In genomic region chr4:40749717-40750460, GRCh38 we compare ENCODE assay signal across 8 cellular contexts. TPM values are rescaled to one million over a fixed set of nuclear protein-coding genes. Genes with fewer than 3 reads are reported as not detected.
DNase-seq lines count a peak whose midpoint lies in the region; ATAC-seq, FAIRE-seq and TF ChIP-seq lines count a peak whose summit lies in the region.

TSS of gene NSUN7 (plus strand) at chr4:40749955. CDS start at chr4:40750694, 739 bp downstream.

- ATAC-seq in HG02938 (IDR thresholded peaks at IDR 0.05; ENCODE audit: unreplicated experiment) = no peak
- no peak for ATAC-seq in HG02763 (IDR thresholded peaks at IDR 0.05; ENCODE audit: unreplicated experiment)

- peaks cover 4% of the 10 kb centered on the region for H3K4me1 ChIP-seq in osteoblast (ENCODE audit: insufficient read depth, low read length)

- H3K4me2 ChIP-seq in osteoblast (ENCODE audit: insufficient read depth, low read length) = peak within 1 kb of the TSS; percentile 86

- peaks cover 4% of the 10 kb centered on the region for H3K9me3 Mint-ChIP-seq in glutamatergic neuron (ENCODE audit: unreplicated experiment)

- H3K9me3 ChIP-seq in osteoblast (ENCODE audit: low read depth, low read length) = no peaks in the 10 kb centered on the region

- DNase-seq in AG10803 (ENCODE audit: low read depth) = peak; percentile 5
- peak; percentile 22 for DNase-seq in GM19239 (ENCODE audit: insufficient read length, low spot score)
- DNase-seq in NCI-H146 treated with DMSO at 0.1 percent for 48 hours (lab: John Stamatoyannopoulos, UW; ENCODE audit: unreplicated experiment) = peak; percentile 83
- DNase-seq in activated T-cell treated with anti-CD3 and anti-CD28 coated beads, Interleukin-2, amount 50 U/mL, for 1 hour = peak; percentile 32
- peak; percentile 82 for DNase-seq in glutamatergic neuron
- DNase-seq in osteoblast (ENCODE audit: insufficient read length, low spot score, missing footprints) = peak; percentile 77

- no peaks in the 10 kb centered on the region for H4K20me1 ChIP-seq in osteoblast (ENCODE audit: insufficient read depth, low read length)

- H3K4me3 ChIP-seq in AG10803 (ENCODE audit: low read length) (peak within 1 kb of the TSS; percentile 54), osteoblast (ENCODE audit: insufficient read depth, low read length) (peak within 1 kb of the TSS; percentile 65)

- peak within 1 kb of the TSS; percentile 96 for H2AFZ ChIP-seq in osteoblast (ENCODE audit: low read length)

- H3K79me2 ChIP-seq in osteoblast (ENCODE audit: insufficient read depth, low read length) = no peaks in the 10 kb centered on the region

- peak; percentile 51 for FAIRE-seq in GM19239 (lab: Jason Lieb, UNC)

- no peaks in the 10 kb centered on the region for H3K36me3 Mint-ChIP-seq in glutamatergic neuron (ENCODE audit: unreplicated experiment)

- TF ChIP-seq CTCF in AG10803 (conservative IDR thresholded peaks at IDR 0.05; ENCODE audit: low read length) = no peak
- no peak for TF ChIP-seq CTCF in glutamatergic neuron (IDR thresholded peaks at IDR 0.05; ENCODE audit: partially characterized antibody, unreplicated experiment)
- TF ChIP-seq CTCF in osteoblast (IDR thresholded peaks at IDR 0.05; ENCODE audit: extremely low read depth, low read depth, low read length) = no peak

- no peaks in the 10 kb centered on the region for H3K4me1 Mint-ChIP-seq in glutamatergic neuron (ENCODE audit: low read depth, unreplicated experiment)

- H3K27ac Mint-ChIP-seq in glutamatergic neuron (ENCODE audit: unreplicated experiment) = no peak within 1 kb of the TSS

- no peaks in the 10 kb centered on the region for H3K36me3 ChIP-seq in osteoblast (ENCODE audit: insufficient read depth, low read length)

- H3K27me3 ChIP-seq in osteoblast (ENCODE audit: insufficient read depth, low read length) = peaks cover 32% of the 10 kb centered on the region

- peak within 1 kb of the TSS; percentile 87 for H3K4me3 Mint-ChIP-seq in glutamatergic neuron (ENCODE audit: unreplicated experiment)

- H3K27me3 Mint-ChIP-seq in glutamatergic neuron (ENCODE audit: unreplicated experiment) = peaks cover 8% of the 10 kb centered on the region

- H3K27ac ChIP-seq in osteoblast (ENCODE audit: low read depth, low read length) = no peak within 1 kb of the TSS

RNA-seq across cellular contexts. Expression of gene NSUN7, which starts in this region (rescaled TPM):
- total RNA-seq in glutamatergic neuron (ENCODE audit: unreplicated experiment) (0.25 TPM), osteoblast (under 0.01 and 0.29 TPM in 2 replicates)

Comparison
In these comparisons a context has a peak if more than half of its experiments do, and no peak if none do; other contexts are left out.
1. Peak in DNase-seq in glutamatergic neuron; RNA of the gene not detected or under 1 TPM.
2. Peak in DNase-seq, H3K4me3 ChIP-seq and H3K4me2 ChIP-seq in osteoblast; RNA of the gene not detected or under 1 TPM.
3. DNase-seq: peak in every context shown above with its lines; median percentile 83 in NCI-H146 treated with DMSO at 0.1 percent for 48 hours; 82 in glutamatergic neuron; 77 in osteoblast; 32 in activated T-cell treated with anti-CD3 and anti-CD28 coated beads, Interleukin-2, amount 50 U/mL, for 1 hour; 22 in GM19239; 5 in AG10803.